1 cellular context compared by ENCODE assay signal in the genomic region with DNA sequence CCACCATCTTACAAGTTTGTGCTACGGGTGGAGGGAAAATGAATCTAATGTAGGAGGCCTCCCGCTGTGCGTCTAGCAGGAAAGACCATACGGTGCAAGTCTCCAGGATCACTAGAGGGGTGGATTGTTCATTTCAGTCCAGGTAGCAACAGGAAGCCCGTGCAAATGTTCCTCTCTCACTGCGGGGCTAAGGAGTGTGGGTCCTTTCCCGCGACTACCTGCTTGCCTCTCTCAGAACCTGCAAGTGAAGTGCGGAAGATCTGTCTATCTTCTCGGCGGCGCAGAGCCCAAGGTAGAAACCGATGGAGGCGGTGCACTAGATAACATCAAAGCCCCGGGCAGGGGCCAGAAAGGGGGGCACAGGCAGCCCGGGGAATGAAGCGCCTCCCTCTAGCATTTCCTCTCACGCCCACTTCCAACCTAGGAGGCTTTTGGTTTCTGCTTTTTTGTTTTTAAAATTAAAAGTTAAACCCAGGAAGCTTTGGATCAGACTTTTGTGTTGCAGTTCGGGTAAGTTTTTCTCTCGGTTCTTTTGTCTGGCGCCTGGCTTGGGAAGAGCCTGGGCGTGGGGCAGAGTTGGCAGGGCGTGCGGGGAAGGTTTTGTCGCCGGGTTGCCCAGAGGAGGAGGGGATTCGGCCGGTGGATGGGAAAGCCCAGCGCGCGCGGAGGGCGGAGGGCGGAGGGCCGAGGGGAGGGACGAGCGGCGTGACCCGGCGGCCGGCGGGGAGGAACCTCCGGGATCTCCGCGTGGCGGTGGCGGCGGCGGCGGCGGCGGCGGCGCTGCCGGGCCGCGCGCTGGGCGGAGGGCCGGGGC.
TF ChIP-seq lines count a peak whose summit lies in the region.

No MANE protein-coding gene starts in this region.

TF ChIP-seq in HEK293, 187 proteins besides CTCF, POLR2A, EP300 and RAD21 (continued from another document):
- TF ChIP-seq, protein P1, sequence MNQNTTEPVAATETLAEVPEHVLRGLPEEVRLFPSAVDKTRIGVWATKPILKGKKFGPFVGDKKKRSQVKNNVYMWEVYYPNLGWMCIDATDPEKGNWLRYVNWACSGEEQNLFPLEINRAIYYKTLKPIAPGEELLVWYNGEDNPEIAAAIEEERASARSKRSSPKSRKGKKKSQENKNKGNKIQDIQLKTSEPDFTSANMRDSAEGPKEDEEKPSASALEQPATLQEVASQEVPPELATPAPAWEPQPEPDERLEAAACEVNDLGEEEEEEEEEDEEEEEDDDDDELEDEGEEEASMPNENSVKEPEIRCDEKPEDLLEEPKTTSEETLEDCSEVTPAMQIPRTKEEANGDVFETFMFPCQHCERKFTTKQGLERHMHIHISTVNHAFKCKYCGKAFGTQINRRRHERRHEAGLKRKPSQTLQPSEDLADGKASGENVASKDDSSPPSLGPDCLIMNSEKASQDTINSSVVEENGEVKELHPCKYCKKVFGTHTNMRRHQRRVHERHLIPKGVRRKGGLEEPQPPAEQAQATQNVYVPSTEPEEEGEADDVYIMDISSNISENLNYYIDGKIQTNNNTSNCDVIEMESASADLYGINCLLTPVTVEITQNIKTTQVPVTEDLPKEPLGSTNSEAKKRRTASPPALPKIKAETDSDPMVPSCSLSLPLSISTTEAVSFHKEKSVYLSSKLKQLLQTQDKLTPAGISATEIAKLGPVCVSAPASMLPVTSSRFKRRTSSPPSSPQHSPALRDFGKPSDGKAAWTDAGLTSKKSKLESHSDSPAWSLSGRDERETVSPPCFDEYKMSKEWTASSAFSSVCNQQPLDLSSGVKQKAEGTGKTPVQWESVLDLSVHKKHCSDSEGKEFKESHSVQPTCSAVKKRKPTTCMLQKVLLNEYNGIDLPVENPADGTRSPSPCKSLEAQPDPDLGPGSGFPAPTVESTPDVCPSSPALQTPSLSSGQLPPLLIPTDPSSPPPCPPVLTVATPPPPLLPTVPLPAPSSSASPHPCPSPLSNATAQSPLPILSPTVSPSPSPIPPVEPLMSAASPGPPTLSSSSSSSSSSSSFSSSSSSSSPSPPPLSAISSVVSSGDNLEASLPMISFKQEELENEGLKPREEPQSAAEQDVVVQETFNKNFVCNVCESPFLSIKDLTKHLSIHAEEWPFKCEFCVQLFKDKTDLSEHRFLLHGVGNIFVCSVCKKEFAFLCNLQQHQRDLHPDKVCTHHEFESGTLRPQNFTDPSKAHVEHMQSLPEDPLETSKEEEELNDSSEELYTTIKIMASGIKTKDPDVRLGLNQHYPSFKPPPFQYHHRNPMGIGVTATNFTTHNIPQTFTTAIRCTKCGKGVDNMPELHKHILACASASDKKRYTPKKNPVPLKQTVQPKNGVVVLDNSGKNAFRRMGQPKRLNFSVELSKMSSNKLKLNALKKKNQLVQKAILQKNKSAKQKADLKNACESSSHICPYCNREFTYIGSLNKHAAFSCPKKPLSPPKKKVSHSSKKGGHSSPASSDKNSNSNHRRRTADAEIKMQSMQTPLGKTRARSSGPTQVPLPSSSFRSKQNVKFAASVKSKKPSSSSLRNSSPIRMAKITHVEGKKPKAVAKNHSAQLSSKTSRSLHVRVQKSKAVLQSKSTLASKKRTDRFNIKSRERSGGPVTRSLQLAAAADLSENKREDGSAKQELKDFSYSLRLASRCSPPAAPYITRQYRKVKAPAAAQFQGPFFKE (tag by site-specific recombination; IDR thresholded peaks at IDR 0.05; ENCODE audit: borderline replicate concordance): no peak
- TF ChIP-seq ZNF48 (tag by site-specific recombination; IDR thresholded peaks at IDR 0.05) (no peak), ZFP37 (tag by site-specific recombination; IDR thresholded peaks at IDR 0.05) (no peak), KLF1 (tag by site-specific recombination; IDR thresholded peaks at IDR 0.05) (peak; percentile 89), ZNF544 (tag by site-specific recombination; IDR thresholded peaks at IDR 0.05) (no peak), ZNF112 (tag by site-specific recombination; IDR thresholded peaks at IDR 0.05) (no peak), MYNN (tag by site-specific recombination; IDR thresholded peaks at IDR 0.05; ENCODE audit: borderline replicate concordance) (0 out of 2 replicates have a peak, but pooled peaks have one; percentile 34), ZNF521 (tag by site-specific recombination; IDR thresholded peaks at IDR 0.05) (no peak)
